16 cellular contexts compared by ENCODE assay signal in the genomic region with DNA sequence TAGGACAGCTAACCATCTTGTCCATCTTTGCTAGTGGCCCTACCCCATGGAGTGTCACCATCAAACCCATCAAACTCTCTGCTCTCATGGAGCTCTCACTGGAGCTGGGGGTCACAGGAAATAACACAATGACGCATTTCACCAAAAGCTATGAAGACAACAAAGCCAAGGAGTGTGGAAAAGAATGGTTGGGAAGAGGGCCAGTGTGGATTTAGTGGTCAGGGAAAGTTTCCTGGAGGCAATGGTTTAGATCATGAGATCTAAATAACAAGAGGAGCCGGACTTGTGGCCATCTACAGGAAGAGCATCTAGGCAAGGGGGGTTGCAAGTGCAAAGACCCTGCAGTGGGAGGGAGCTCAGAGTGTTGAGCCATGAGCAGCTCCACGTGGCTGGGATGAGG.
A peak's percentile ranks its signal among the peaks of the same experiment; 100 is the strongest.
DNase-seq lines count a peak whose midpoint lies in the region; ATAC-seq, FAIRE-seq and TF ChIP-seq lines count a peak whose summit lies in the region.
"Had no signal": no experiment of that assay in that cellular context is flagged by ENCODE, and none has a peak within 500 bp of the region (broad histone marks: within the 10 kb centered on the region; RNA-seq: fewer than 3 reads in every experiment).

No MANE protein-coding gene starts in this region.

- H3K79me2 ChIP-seq in SK-N-SH (ENCODE audit: insufficient read depth) (no peaks in the 10 kb centered on the region), PC-9 (ENCODE audit: low read depth) (no peaks in the 10 kb centered on the region)

- WGBS in SK-N-SH (ENCODE audit: low lambda C conversion rate), result 12% methylated on average over 3 of the region's 3 CpGs

- no peak for TF ChIP-seq RAD21 in SK-N-SH (IDR thresholded peaks at IDR 0.05; ENCODE audit: low read length)

- FAIRE-seq in RCC 7860 (lab: Jason Lieb, UNC), result no peak
- FAIRE-seq: G401.6, GM12891 had no signal

- H2AFZ ChIP-seq in SK-N-SH (ENCODE audit: low read depth) (no peak overlapping the region), PC-9 (peak overlapping the region; percentile 61; the same call in 1 of the 2 replicates)

- TF ChIP-seq EP300 in SK-N-SH (IDR thresholded peaks at IDR 0.05; ENCODE audit: borderline replicate concordance in 1 of 2, low read depth in 1 of 2, low read length in 1 of 2), result no peak

- H3K9me3 ChIP-seq in SK-N-SH (peaks cover 5% of the 10 kb centered on the region; the same call in 1 of the 2 replicates), PC-9 (ENCODE audit: insufficient read depth, low read depth) (peaks cover 18% of the 10 kb centered on the region; the same call in 1 of the 2 replicates)

- H3K4me1 ChIP-seq in SK-N-SH (ENCODE audit: control insufficient read depth in 1 of 2, insufficient read depth in 2 of 2, low read depth in 1 of 2, low read length in 1 of 2) (no peaks in the 10 kb centered on the region; a peak in 1 of 4 replicates), PC-9 (replicated peaks; ENCODE audit: insufficient read depth) (peaks cover 20% of the 10 kb centered on the region)

- POLR2A ChIA-PET in SK-N-SH (lab: Yijun Ruan, JAX) (no interaction called here), PC-9 (lab: Charles Lee; ENCODE audit: unreplicated experiment) (no interaction called here)

- CTCF ChIA-PET in SK-N-SH (lab: Yijun Ruan, JAX) (interaction anchor here (0.6 to 1.1 kb wide), 3 partner anchors 15 to 1109 kb away, joined by 3 to 4 read pairs (median 3); no protein-coding TSS in a partner anchor), PC-9 (lab: Charles Lee) (interaction anchor here (1.1 kb wide), 1 partner anchor 11 kb away, joined by 3 read pairs; no protein-coding TSS in a partner anchor)

- H3K9ac ChIP-seq in SK-N-SH, result no peak overlapping the region

- no TSS peak for BruUV-seq in PC-9 (replicated peaks; lab: Mats Ljungman, UMichigan)

- H3F3A ChIP-seq in SK-N-SH (replicated peaks; ENCODE audit: insufficient read depth) (no peaks in the 10 kb centered on the region), PC-9 (ENCODE audit: insufficient read depth, low read depth) (peaks cover 22% of the 10 kb centered on the region)

- H3K4me2 ChIP-seq in SK-N-SH, result peak overlapping the region; percentile 41; the same call in 1 of the 2 replicates
- peak overlapping the region; percentile 65 for H3K4me2 ChIP-seq in PC-9

- TF ChIP-seq CTCF in SK-N-SH (IDR thresholded peaks at IDR 0.05) (no peak), PC-9 (conservative IDR thresholded peaks at IDR 0.05) (no peak)

- no peak overlapping the region for H3K27ac ChIP-seq in SK-N-SH (ENCODE audit: low read depth in 2 of 2, low read length in 1 of 2)
- peak overlapping the region; percentile 70 for H3K27ac ChIP-seq in PC-9
- H3K27ac ChIP-seq: 22Rv1 had no signal

- H3K9me2 ChIP-seq in SK-N-SH (no peaks in the 10 kb centered on the region), PC-9 (ENCODE audit: insufficient read depth) (no peaks in the 10 kb centered on the region)

- H3K27me3 ChIP-seq in SK-N-SH (ENCODE audit: insufficient read depth) (no peaks in the 10 kb centered on the region; the same call in none of the 2 replicates), PC-9 (ENCODE audit: insufficient read depth, low read depth) (no peaks in the 10 kb centered on the region)

- intact Hi-C loops in PC-9 (cut with micrococcal nuclease; ENCODE audit: unreplicated experiment) (no loop called here), cardiac septum (cut with DNase I) (no loop called here)

- DNase-seq in SK-N-SH (no peak), PC-9 (no peak), foreskin melanocyte (peak; percentile 13), RCC 7860 (ENCODE audit: low spot score) (no peak), cardiac septum (ENCODE audit: low spot score) (no peak)
- DNase-seq: DMS53, GOT3, NCI-H1092 treated with DMSO at 0.1 percent for 48 hours, NCI-H1694, NCI-H2171 had no signal

- H4K20me1 ChIP-seq in SK-N-SH (ENCODE audit: insufficient read depth), result no peaks in the 10 kb centered on the region
- H4K20me1 ChIP-seq in PC-9 (ENCODE audit: insufficient read depth), result no peaks in the 10 kb centered on the region

- H3K4me3 ChIP-seq in SK-N-SH (ENCODE audit: low read depth in 2 of 2, low read length in 1 of 2) (no peak overlapping the region), PC-9 (no peak overlapping the region)

- H3K36me3 ChIP-seq in SK-N-SH (replicated peaks in 1 of 2; ENCODE audit: control insufficient read depth in 1 of 2, insufficient read depth in 2 of 2, low read length in 1 of 2) (no peaks in the 10 kb centered on the region), PC-9 (ENCODE audit: low read depth) (no peaks in the 10 kb centered on the region)

- no peak for ATAC-seq in SK-N-SH treated with all-trans-retinoic acid at 6 μM for 48 hours
- no peak for ATAC-seq in esophagus mucosa
- ATAC-seq in GM18873 (IDR thresholded peaks at IDR 0.05; ENCODE audit: low FRiP score, unreplicated experiment), result no peak

TF ChIP-seq in SK-N-SH, 30 proteins besides CTCF, POLR2A, EP300 and RAD21 (continues in another document):
- TF ChIP-seq FOSL2 (IDR thresholded peaks at IDR 0.05; ENCODE audit: borderline replicate concordance, low read depth), result no peak
- TF ChIP-seq TEAD4 (IDR thresholded peaks at IDR 0.05; ENCODE audit: borderline replicate concordance, insufficient read depth), result no peak
- no peak for TF ChIP-seq MEF2A (IDR thresholded peaks at IDR 0.05; ENCODE audit: borderline replicate concordance, low read depth)
- TF ChIP-seq GABPA (IDR thresholded peaks at IDR 0.05; ENCODE audit: low read depth), result no peak
- no peak for TF ChIP-seq RCOR1 (IDR thresholded peaks at IDR 0.05; ENCODE audit: low read length)
- TF ChIP-seq MXI1 (IDR thresholded peaks at IDR 0.05; ENCODE audit: low read depth, low read length), result no peak
- no peak for TF ChIP-seq FOXJ3 (CRISPR knock-in tag; IDR thresholded peaks at IDR 0.05)
- TF ChIP-seq, protein P1, sequence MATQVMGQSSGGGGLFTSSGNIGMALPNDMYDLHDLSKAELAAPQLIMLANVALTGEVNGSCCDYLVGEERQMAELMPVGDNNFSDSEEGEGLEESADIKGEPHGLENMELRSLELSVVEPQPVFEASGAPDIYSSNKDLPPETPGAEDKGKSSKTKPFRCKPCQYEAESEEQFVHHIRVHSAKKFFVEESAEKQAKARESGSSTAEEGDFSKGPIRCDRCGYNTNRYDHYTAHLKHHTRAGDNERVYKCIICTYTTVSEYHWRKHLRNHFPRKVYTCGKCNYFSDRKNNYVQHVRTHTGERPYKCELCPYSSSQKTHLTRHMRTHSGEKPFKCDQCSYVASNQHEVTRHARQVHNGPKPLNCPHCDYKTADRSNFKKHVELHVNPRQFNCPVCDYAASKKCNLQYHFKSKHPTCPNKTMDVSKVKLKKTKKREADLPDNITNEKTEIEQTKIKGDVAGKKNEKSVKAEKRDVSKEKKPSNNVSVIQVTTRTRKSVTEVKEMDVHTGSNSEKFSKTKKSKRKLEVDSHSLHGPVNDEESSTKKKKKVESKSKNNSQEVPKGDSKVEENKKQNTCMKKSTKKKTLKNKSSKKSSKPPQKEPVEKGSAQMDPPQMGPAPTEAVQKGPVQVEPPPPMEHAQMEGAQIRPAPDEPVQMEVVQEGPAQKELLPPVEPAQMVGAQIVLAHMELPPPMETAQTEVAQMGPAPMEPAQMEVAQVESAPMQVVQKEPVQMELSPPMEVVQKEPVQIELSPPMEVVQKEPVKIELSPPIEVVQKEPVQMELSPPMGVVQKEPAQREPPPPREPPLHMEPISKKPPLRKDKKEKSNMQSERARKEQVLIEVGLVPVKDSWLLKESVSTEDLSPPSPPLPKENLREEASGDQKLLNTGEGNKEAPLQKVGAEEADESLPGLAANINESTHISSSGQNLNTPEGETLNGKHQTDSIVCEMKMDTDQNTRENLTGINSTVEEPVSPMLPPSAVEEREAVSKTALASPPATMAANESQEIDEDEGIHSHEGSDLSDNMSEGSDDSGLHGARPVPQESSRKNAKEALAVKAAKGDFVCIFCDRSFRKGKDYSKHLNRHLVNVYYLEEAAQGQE (IDR thresholded peaks at IDR 0.05; ENCODE audit: low read depth, low read length), result no peak
- no peak for TF ChIP-seq ELF1 (IDR thresholded peaks at IDR 0.05)

TF ChIP-seq in SK-N-SH treated with all-trans-retinoic acid at 6 μM for 48 hours, 23 proteins besides CTCF, POLR2A, EP300 and RAD21:
- TF ChIP-seq, protein P2, sequence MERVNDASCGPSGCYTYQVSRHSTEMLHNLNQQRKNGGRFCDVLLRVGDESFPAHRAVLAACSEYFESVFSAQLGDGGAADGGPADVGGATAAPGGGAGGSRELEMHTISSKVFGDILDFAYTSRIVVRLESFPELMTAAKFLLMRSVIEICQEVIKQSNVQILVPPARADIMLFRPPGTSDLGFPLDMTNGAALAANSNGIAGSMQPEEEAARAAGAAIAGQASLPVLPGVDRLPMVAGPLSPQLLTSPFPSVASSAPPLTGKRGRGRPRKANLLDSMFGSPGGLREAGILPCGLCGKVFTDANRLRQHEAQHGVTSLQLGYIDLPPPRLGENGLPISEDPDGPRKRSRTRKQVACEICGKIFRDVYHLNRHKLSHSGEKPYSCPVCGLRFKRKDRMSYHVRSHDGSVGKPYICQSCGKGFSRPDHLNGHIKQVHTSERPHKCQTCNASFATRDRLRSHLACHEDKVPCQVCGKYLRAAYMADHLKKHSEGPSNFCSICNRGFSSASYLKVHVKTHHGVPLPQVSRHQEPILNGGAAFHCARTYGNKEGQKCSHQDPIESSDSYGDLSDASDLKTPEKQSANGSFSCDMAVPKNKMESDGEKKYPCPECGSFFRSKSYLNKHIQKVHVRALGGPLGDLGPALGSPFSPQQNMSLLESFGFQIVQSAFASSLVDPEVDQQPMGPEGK (CRISPR knock-in tag; IDR thresholded peaks at IDR 0.05; ENCODE audit: borderline replicate concordance), result no peak
- TF ChIP-seq GLIS3 (CRISPR knock-in tag; IDR thresholded peaks at IDR 0.05) (no peak), ZC3H10 (CRISPR knock-in tag; IDR thresholded peaks at IDR 0.05) (no peak)
- TF ChIP-seq, protein P3, sequence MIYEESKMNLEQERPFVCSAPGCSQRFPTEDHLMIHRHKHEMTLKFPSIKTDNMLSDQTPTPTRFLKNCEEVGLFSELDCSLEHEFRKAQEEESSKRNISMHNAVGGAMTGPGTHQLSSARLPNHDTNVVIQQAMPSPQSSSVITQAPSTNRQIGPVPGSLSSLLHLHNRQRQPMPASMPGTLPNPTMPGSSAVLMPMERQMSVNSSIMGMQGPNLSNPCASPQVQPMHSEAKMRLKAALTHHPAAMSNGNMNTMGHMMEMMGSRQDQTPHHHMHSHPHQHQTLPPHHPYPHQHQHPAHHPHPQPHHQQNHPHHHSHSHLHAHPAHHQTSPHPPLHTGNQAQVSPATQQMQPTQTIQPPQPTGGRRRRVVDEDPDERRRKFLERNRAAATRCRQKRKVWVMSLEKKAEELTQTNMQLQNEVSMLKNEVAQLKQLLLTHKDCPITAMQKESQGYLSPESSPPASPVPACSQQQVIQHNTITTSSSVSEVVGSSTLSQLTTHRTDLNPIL (CRISPR knock-in tag; IDR thresholded peaks at IDR 0.05; ENCODE audit: low read depth), result no peak
